8 cellular contexts compared by ENCODE assay signal in the genomic region with DNA sequence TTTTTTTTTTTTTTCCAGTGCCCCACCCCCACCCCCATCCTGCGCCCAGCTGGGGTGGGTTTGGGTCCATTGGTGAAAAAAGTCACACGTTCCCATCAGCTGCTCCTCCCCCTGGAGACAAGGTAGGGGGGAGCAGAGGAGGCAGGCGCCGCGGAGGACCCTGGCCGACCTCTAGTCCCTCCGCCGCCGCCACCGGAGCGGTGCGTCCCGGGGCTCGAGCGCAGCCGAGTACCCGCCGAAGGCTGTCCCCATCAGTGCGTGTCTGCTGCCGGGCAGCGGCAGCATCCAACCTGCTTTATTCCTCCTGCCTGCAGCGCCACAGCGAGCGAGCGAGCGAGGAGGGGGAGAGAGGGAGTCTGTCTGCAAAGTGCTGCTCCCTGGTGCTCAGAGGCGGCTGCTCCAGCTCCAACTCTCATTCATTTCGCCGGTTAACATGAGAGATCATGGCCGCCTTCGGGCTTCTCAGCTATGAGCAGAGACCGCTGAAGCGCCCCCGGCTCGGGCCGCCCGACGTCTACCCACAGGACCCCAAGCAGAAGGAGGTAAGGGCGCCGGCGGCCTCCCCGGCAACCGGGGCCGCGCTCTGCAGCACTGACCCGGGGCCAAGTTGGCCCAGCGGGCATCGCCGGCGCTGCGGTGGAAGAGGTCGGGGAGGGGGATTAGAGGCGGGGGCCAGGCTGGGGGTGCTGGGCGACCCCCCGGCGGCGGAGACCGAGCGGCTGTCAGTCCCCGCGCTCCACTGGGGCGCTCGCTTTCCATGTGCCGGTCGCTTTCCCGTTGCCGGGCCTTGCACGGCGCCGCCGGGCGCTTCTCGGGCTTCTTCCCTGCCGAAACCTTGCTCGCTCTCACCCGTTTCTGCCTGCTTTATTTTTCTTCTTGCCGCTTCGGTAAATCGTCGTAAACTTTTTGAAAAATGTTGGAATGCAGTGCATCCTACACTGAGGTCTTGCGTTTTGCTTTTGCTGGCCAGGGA. TPM values are rescaled to one million over a fixed set of nuclear protein-coding genes. Genes with fewer than 3 reads are reported as not detected.
A peak's percentile ranks its signal among the peaks of the same experiment; 100 is the strongest.
DNase-seq lines count a peak whose midpoint lies in the region; ATAC-seq and TF ChIP-seq lines count a peak whose summit lies in the region.

No MANE protein-coding gene starts in this region.

- peaks cover 0 to 24% (median 12%) of the 10 kb centered on the region in 10 experiments; a peak in 14 of 20 replicates for H3K4me1 ChIP-seq in BLaER1 treated with 17β-estradiol and CSF1 and Interleukin-3, amounts not matched to agents 10 nM and 100 nM
- H3K4me1 ChIP-seq in mononuclear cell (ENCODE audit: insufficient read depth, low read length), result peaks cover 18% of the 10 kb centered on the region

- peaks cover 22 to 40% (median 30%) of the 10 kb centered on the region in 11 experiments for H3K27me3 ChIP-seq in BLaER1 treated with 17β-estradiol and CSF1 and Interleukin-3, amounts not matched to agents 10 nM and 100 nM
- H3K27me3 ChIP-seq in mononuclear cell (ENCODE audit: insufficient read depth, low read length), result peaks cover 50% of the 10 kb centered on the region

- H3K4me2 ChIP-seq in BLaER1 treated with 17β-estradiol and CSF1 and Interleukin-3, amounts not matched to agents 10 nM and 100 nM, result peak overlapping the region; percentile 78 to 96 (median 94)

- H3K9ac ChIP-seq in BLaER1 treated with 17β-estradiol and CSF1 and Interleukin-3, amounts not matched to agents 10 nM and 100 nM, result peak overlapping the region; percentile 58 to 84 (median 77)

- ATAC-seq in GM19395 (IDR thresholded peaks at IDR 0.05; ENCODE audit: unreplicated experiment) (peak; percentile 78), HG03558 (IDR thresholded peaks at IDR 0.05; ENCODE audit: extremely low read depth, unreplicated experiment) (peak; percentile 42)

- H3K27ac ChIP-seq in BLaER1 treated with 17β-estradiol and CSF1 and Interleukin-3, amounts not matched to agents 10 nM and 100 nM, result peak overlapping the region in 9 of 11 experiments; percentile 28 to 71 (median 63); a peak in 18 of 22 replicates

- no peaks in the 10 kb centered on the region for H3K9me3 ChIP-seq in BLaER1 treated with 17β-estradiol and CSF1 and Interleukin-3, amounts not matched to agents 10 nM and 100 nM (replicated peaks in 1 of 11)
- no peaks in the 10 kb centered on the region for H3K9me3 ChIP-seq in mononuclear cell (ENCODE audit: low read depth, low read length)

- peak; percentile 49 for DNase-seq in NCI-H748 treated with DMSO at 0.1 percent for 48 hours (lab: John Stamatoyannopoulos, UW)
- DNase-seq in activated T-cell treated with anti-CD3 and anti-CD28 coated beads for 1 hour (ENCODE audit: low read depth), result peak; percentile 39
- peak; percentile 83 for DNase-seq in epithelial cell of esophagus (ENCODE audit: low read depth)
- DNase-seq in stimulated activated CD8-positive, alpha-beta memory T cell treated with anti-CD3 and anti-CD28 coated beads, Interleukin-2, amount 100 ng/mL, for 1 hour (ENCODE audit: low read depth in 2 of 2), result peak; percentile 26 to 27

- peaks cover 0 to 17% (median 0%) of the 10 kb centered on the region in 11 experiments; a peak in 8 of 22 replicates for H4K20me1 ChIP-seq in BLaER1 treated with 17β-estradiol and CSF1 and Interleukin-3, amounts not matched to agents 10 nM and 100 nM

- peak overlapping the region; percentile 74 to 91 (median 86) for H3K4me3 ChIP-seq in BLaER1 treated with 17β-estradiol and CSF1 and Interleukin-3, amounts not matched to agents 10 nM and 100 nM
- H3K4me3 ChIP-seq in epithelial cell of esophagus (ENCODE audit: low read length) (peak overlapping the region; percentile 38), mononuclear cell (ENCODE audit: low read length) (peak overlapping the region; percentile 48)

- peaks cover 0 to 5% (median 0%) of the 10 kb centered on the region in 11 experiments; a peak in 1 of 22 replicates for H3K36me3 ChIP-seq in BLaER1 treated with 17β-estradiol and CSF1 and Interleukin-3, amounts not matched to agents 10 nM and 100 nM

- peak; percentile 65 for TF ChIP-seq CTCF in epithelial cell of esophagus (IDR thresholded peaks at IDR 0.05; ENCODE audit: insufficient read depth, low read depth, low read length, missing control alignments)

RNA-seq across cellular contexts. Expression of gene MED12L, which starts 1.3 kb away (rescaled TPM):
- 4.0 TPM for total RNA-seq in mononuclear cell

Comparison
In these comparisons a context has a peak if more than half of its experiments do, and no peak if none do; other contexts are left out.
1. Peak in every context shown above with its lines: DNase-seq, ATAC-seq, H3K4me3 ChIP-seq and H3K27ac ChIP-seq.
2. DNase-seq: peak in every context shown above with its lines; median percentile 83 in epithelial cell of esophagus; 49 in NCI-H748 treated with DMSO at 0.1 percent for 48 hours; 39 in activated T-cell treated with anti-CD3 and anti-CD28 coated beads for 1 hour; 26 in stimulated activated CD8-positive, alpha-beta memory T cell treated with anti-CD3 and anti-CD28 coated beads, Interleukin-2, amount 100 ng/mL, for 1 hour.